ENCODE assay signal across 8 cellular contexts in genomic region chr12:122500685-122501488, GRCh38. TPM values are rescaled to one million over a fixed set of nuclear protein-coding genes. Genes with fewer than 3 reads are reported as not detected.
DNase-seq lines count a peak whose midpoint lies in the region; ATAC-seq and TF ChIP-seq lines count a peak whose summit lies in the region.

TSS of gene ZCCHC8 (minus strand) at chr12:122500932. CDS start at chr12:122500840, 92 bp downstream.

- H3K27ac Mint-ChIP-seq in Calu3 (ENCODE audit: unreplicated experiment): peak within 1 kb of the TSS; percentile 69
- H3K27ac Mint-ChIP-seq in activated CD8-positive, alpha-beta memory T cell treated with anti-CD3 and anti-CD28 coated beads, Interleukin-2, amount 10 ng/mL, durations not matched to agents 7 days and 5 days: peak within 1 kb of the TSS; percentile 99

- no peaks in the 10 kb centered on the region for H3K27me3 ChIP-seq in NT2/D1 (ENCODE audit: insufficient read depth, insufficient read length)
- no peaks in the 10 kb centered on the region for H3K27me3 ChIP-seq in endocrine pancreas (ENCODE audit: control insufficient read depth, insufficient read depth, low read length)
- no peaks in the 10 kb centered on the region for H3K27me3 ChIP-seq in mesendoderm (ENCODE audit: insufficient read depth, low read length, poor library complexity)

- intact Hi-C loops in Calu3 (cut with micrococcal nuclease; ENCODE audit: unreplicated experiment): no loop called here

- no peaks in the 10 kb centered on the region for H3K79me1 ChIP-seq in mesendoderm (ENCODE audit: low read length)

- TF ChIP-seq CTCF in Calu3 (IDR thresholded peaks at IDR 0.05; ENCODE audit: unreplicated experiment): no peak

- H3K18ac ChIP-seq in mesendoderm (ENCODE audit: low read length): peak within 1 kb of the TSS; percentile 85

- H3K4me2 ChIP-seq in mesendoderm (ENCODE audit: low read length): peak within 1 kb of the TSS; percentile 45

- H3K36me3 ChIP-seq in NT2/D1 (ENCODE audit: insufficient read depth, insufficient read length, low read length): peaks cover 54% of the 10 kb centered on the region
- peaks cover 3% of the 10 kb centered on the region for H3K36me3 ChIP-seq in endocrine pancreas (ENCODE audit: control insufficient read depth, insufficient read depth, low read length)
- peaks cover 3% of the 10 kb centered on the region for H3K36me3 ChIP-seq in mesendoderm (ENCODE audit: control insufficient read depth, insufficient read depth, low read length)

- no peak within 1 kb of the TSS for H4K5ac ChIP-seq in mesendoderm (ENCODE audit: low read length)

- peak within 1 kb of the TSS; percentile 41 for H2BK5ac ChIP-seq in mesendoderm (ENCODE audit: low read length)

- H2AK5ac ChIP-seq in mesendoderm (ENCODE audit: low read length): no peak within 1 kb of the TSS

- H3K27ac ChIP-seq in mesendoderm (ENCODE audit: low read depth, low read length): peak within 1 kb of the TSS; percentile 98

- H3K4me1 Mint-ChIP-seq in Calu3 (ENCODE audit: low read depth, unreplicated experiment): peaks cover 16% of the 10 kb centered on the region
- peaks cover 36% of the 10 kb centered on the region for H3K4me1 Mint-ChIP-seq in activated CD8-positive, alpha-beta memory T cell treated with anti-CD3 and anti-CD28 coated beads, Interleukin-2, amount 10 ng/mL, durations not matched to agents 7 days and 5 days

- H3K56ac ChIP-seq in mesendoderm (ENCODE audit: low read length): peak within 1 kb of the TSS; percentile 97

- peak within 1 kb of the TSS; percentile 88 for H3K4ac ChIP-seq in mesendoderm (ENCODE audit: low read depth, low read length)

- H3K23ac ChIP-seq in mesendoderm (ENCODE audit: low read length): no peak within 1 kb of the TSS

- H3K4me3 ChIP-seq in NT2/D1 (ENCODE audit: insufficient read length, low read depth) (peak within 1 kb of the TSS; percentile 81), endocrine pancreas (ENCODE audit: control insufficient read depth, insufficient read depth, low read length) (peak within 1 kb of the TSS; percentile 94), mesendoderm (ENCODE audit: low read length) (peak within 1 kb of the TSS; percentile 88)

- no peaks in the 10 kb centered on the region for H3K4me1 ChIP-seq in NT2/D1 (ENCODE audit: insufficient read depth, insufficient read length)
- peaks cover 8% of the 10 kb centered on the region for H3K4me1 ChIP-seq in endocrine pancreas (ENCODE audit: control insufficient read depth, insufficient read depth, low read length)
- no peaks in the 10 kb centered on the region for H3K4me1 ChIP-seq in mesendoderm (ENCODE audit: control insufficient read depth, low read depth, low read length)

- WGBS in mesendoderm (ENCODE audit: extremely low coverage, insufficient coverage, low lambda C conversion rate): no CpG with 5 or more reads among the region's 52 CpGs

- H3K9ac ChIP-seq in NT2/D1 (ENCODE audit: insufficient read length, low read depth) (peak within 1 kb of the TSS; percentile 97), endocrine pancreas (ENCODE audit: control insufficient read depth, insufficient read depth, low read length) (peak within 1 kb of the TSS; percentile 99), mesendoderm (ENCODE audit: low read length) (peak within 1 kb of the TSS; percentile 96)

- H2BK15ac ChIP-seq in mesendoderm (replicated peaks; ENCODE audit: low read depth): no peak within 1 kb of the TSS

- peaks cover 70% of the 10 kb centered on the region for H3K36me3 Mint-ChIP-seq in Calu3 (ENCODE audit: insufficient read depth, unreplicated experiment)
- H3K36me3 Mint-ChIP-seq in activated CD8-positive, alpha-beta memory T cell treated with anti-CD3 and anti-CD28 coated beads, Interleukin-2, amount 10 ng/mL, durations not matched to agents 7 days and 5 days: peaks cover 36% of the 10 kb centered on the region

- peak; percentile 91 for ATAC-seq in GM21381 (IDR thresholded peaks at IDR 0.05; ENCODE audit: unreplicated experiment)
- peak; percentile 94 for ATAC-seq in activated CD8-positive, alpha-beta memory T cell treated with anti-CD3 and anti-CD28 coated beads, Interleukin-2, amount 10 ng/mL, durations not matched to agents 7 days and 5 days

- no peaks in the 10 kb centered on the region for H3K27me3 Mint-ChIP-seq in Calu3 (ENCODE audit: unreplicated experiment)
- no peaks in the 10 kb centered on the region for H3K27me3 Mint-ChIP-seq in activated CD8-positive, alpha-beta memory T cell treated with anti-CD3 and anti-CD28 coated beads, Interleukin-2, amount 10 ng/mL, durations not matched to agents 7 days and 5 days

- H2BK120ac ChIP-seq in mesendoderm (ENCODE audit: low read depth, low read length): no peak within 1 kb of the TSS

- no peaks in the 10 kb centered on the region for H3K9me3 Mint-ChIP-seq in Calu3 (ENCODE audit: low read depth, unreplicated experiment)
- H3K9me3 Mint-ChIP-seq in activated CD8-positive, alpha-beta memory T cell treated with anti-CD3 and anti-CD28 coated beads, Interleukin-2, amount 10 ng/mL, durations not matched to agents 7 days and 5 days (ENCODE audit: low read depth): no peaks in the 10 kb centered on the region

- H3K9me3 ChIP-seq in NT2/D1 (ENCODE audit: insufficient read depth, low read length) (no peaks in the 10 kb centered on the region), endocrine pancreas (ENCODE audit: control insufficient read depth, low read length) (no peaks in the 10 kb centered on the region)

- CTCF ChIA-PET in Calu3 (lab: Charles Lee): interaction anchor here (0.6 to 2.3 kb wide), 7 partner anchors 29 to 379 kb away, joined by 3 to 13 read pairs (median 4); partner anchors contain the start of genes B3GNT4 and DIABLO
- CTCF ChIA-PET in activated CD8-positive, alpha-beta memory T cell treated with anti-CD3 and anti-CD28 coated beads, Interleukin-2, amount 10 ng/mL, durations not matched to agents 7 days and 5 days (lab: Charles Lee): interaction anchor here (0.7 to 4.2 kb wide), 13 partner anchors 10 to 252 kb away, joined by 3 to 22 read pairs (median 7); partner anchors contain the start of genes CLIP1, DENR, KNTC1 and RSRC2

- TSS peak; percentile 83 for BruUV-seq in Calu3 (replicated peaks; lab: Mats Ljungman, UMichigan)

- no peak within 1 kb of the TSS for H4K8ac ChIP-seq in mesendoderm (ENCODE audit: low read depth, low read length)

- DNase-seq in Calu3: peak; percentile 98
- DNase-seq in HUDEP-2 (lab: John Stamatoyannopoulos, UW; ENCODE audit: unreplicated experiment in 76 of 76): peak; percentile 19 to 97 (median 94)
- DNase-seq in NT2/D1 (ENCODE audit: low read depth, low spot score): peak; percentile 98
- peak; percentile 99 for DNase-seq in activated CD8-positive, alpha-beta memory T cell treated with anti-CD3 and anti-CD28 coated beads, Interleukin-2, amount 10 ng/mL, durations not matched to agents 7 days and 5 days
- peak; percentile 100 for DNase-seq in mesendoderm
- peak; percentile 88 for DNase-seq in stimulated activated CD8-positive, alpha-beta memory T cell treated with anti-CD3 and anti-CD28 coated beads, Interleukin-15, amount 100 ng/mL, for 1 hour (ENCODE audit: low read depth)

- H3K79me2 ChIP-seq in mesendoderm (ENCODE audit: control insufficient read depth, insufficient read depth, low read length): peaks cover 8% of the 10 kb centered on the region

- H3K4me3 Mint-ChIP-seq in Calu3 (ENCODE audit: low read depth, unreplicated experiment): peak within 1 kb of the TSS; percentile 94
- H3K4me3 Mint-ChIP-seq in activated CD8-positive, alpha-beta memory T cell treated with anti-CD3 and anti-CD28 coated beads, Interleukin-2, amount 10 ng/mL, durations not matched to agents 7 days and 5 days: peak within 1 kb of the TSS; percentile 97

RNA-seq across cellular contexts. Expression of gene ZCCHC8, which starts in this region (rescaled TPM):
- total RNA-seq in Calu3 (2022): 46.6 and 46.8 TPM in 2 replicates
- 10 to 100 TPM; 45.2 to 45.3 TPM for total RNA-seq in activated CD8-positive, alpha-beta memory T cell treated with anti-CD3 and anti-CD28 coated beads, Interleukin-2, amount 10 ng/mL, durations not matched to agents 7 days and 5 days
- 20.0 TPM for polyA plus RNA-seq in mesendoderm (2013, experiment 1 of 2)
- 20.7 TPM for polyA plus RNA-seq in mesendoderm (2013, experiment 2 of 2)

Comparison
In these comparisons a context has a peak if more than half of its experiments do, and no peak if none do; other contexts are left out.
1. Peak in every context shown above with its lines: DNase-seq, ATAC-seq, H3K4me3 ChIP-seq and H3K27ac ChIP-seq.